In the genomic region with DNA sequence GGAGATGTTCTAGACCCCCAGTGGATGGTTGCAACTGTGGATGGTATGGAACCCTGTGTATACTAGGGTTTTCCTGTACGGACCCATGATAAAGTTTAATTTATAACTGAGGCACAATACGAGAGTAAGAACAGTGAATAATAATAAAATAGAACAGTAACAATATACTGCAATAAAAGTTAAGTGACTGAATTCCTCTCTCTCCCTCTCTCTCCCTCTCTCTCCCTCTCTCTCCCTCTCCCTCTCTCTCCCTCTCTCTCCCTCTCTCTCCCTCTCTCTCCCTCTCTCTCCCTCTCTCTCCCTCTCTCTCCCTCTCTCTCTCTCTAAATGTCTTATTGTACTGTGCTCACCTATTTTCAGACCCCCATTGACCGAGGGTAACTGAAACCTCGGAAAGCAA, we compare ENCODE assay signal across 3 cellular contexts.
A peak's percentile ranks its signal among the peaks of the same experiment; 100 is the strongest.
TF ChIP-seq lines count a peak whose summit lies in the region.

No MANE protein-coding gene starts in this region.

TF ChIP-seq in HepG2, 621 proteins besides CTCF, POLR2A, EP300 and RAD21:
- TF ChIP-seq HNRNPK (IDR thresholded peaks at IDR 0.05; ENCODE audit: low read depth, low read length, poor library complexity, severe bottlenecking) (peak; percentile 78), JDP2 (CRISPR knock-in tag; IDR thresholded peaks at IDR 0.05; ENCODE audit: borderline replicate concordance) (no peak)

TF ChIP-seq in HEK293, 187 proteins besides CTCF, POLR2A, EP300 and RAD21:
- TF ChIP-seq, protein P1, sequence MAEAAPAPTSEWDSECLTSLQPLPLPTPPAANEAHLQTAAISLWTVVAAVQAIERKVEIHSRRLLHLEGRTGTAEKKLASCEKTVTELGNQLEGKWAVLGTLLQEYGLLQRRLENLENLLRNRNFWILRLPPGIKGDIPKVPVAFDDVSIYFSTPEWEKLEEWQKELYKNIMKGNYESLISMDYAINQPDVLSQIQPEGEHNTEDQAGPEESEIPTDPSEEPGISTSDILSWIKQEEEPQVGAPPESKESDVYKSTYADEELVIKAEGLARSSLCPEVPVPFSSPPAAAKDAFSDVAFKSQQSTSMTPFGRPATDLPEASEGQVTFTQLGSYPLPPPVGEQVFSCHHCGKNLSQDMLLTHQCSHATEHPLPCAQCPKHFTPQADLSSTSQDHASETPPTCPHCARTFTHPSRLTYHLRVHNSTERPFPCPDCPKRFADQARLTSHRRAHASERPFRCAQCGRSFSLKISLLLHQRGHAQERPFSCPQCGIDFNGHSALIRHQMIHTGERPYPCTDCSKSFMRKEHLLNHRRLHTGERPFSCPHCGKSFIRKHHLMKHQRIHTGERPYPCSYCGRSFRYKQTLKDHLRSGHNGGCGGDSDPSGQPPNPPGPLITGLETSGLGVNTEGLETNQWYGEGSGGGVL (tag by site-specific recombination; IDR thresholded peaks at IDR 0.05): peak; percentile 39; the same call in 1 of the 2 replicates
- TF ChIP-seq ZNF585B (tag by site-specific recombination; IDR thresholded peaks at IDR 0.05): no peak
- peak; percentile 74; the same call in 1 of the 2 replicates for TF ChIP-seq ZNF169 (tag by site-specific recombination; IDR thresholded peaks at IDR 0.05)
TF ChIP-seq in HEK293: peak in this region for 2.

TF ChIP-seq in IMR-90, 13 proteins besides CTCF, POLR2A, EP300 and RAD21:
- TF ChIP-seq CEBPB (IDR thresholded peaks at IDR 0.05; ENCODE audit: low read depth, low read length): no peak
- TF ChIP-seq SMC3 (IDR thresholded peaks at IDR 0.05; ENCODE audit: low read depth, low read length): no peak
- TF ChIP-seq MXI1 (IDR thresholded peaks at IDR 0.05; ENCODE audit: borderline replicate concordance, low read depth, low read length): no peak
- TF ChIP-seq RCOR1 (IDR thresholded peaks at IDR 0.05; ENCODE audit: insufficient replicate concordance, low read length): no peak
- no peak for TF ChIP-seq MAZ (IDR thresholded peaks at IDR 0.05; ENCODE audit: borderline replicate concordance, low read depth, low read length)
- no peak for TF ChIP-seq FOS (IDR thresholded peaks at IDR 0.05; ENCODE audit: low read depth, low read length)
- TF ChIP-seq MAFK (IDR thresholded peaks at IDR 0.05; ENCODE audit: low read depth, low read length): no peak
- TF ChIP-seq NFE2L2 (IDR thresholded peaks at IDR 0.05; ENCODE audit: low read depth, low read length): no peak
- TF ChIP-seq RFX5 (IDR thresholded peaks at IDR 0.05; ENCODE audit: low read depth, low read length): no peak
- TF ChIP-seq, protein P2, sequence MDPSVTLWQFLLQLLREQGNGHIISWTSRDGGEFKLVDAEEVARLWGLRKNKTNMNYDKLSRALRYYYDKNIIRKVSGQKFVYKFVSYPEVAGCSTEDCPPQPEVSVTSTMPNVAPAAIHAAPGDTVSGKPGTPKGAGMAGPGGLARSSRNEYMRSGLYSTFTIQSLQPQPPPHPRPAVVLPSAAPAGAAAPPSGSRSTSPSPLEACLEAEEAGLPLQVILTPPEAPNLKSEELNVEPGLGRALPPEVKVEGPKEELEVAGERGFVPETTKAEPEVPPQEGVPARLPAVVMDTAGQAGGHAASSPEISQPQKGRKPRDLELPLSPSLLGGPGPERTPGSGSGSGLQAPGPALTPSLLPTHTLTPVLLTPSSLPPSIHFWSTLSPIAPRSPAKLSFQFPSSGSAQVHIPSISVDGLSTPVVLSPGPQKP (IDR thresholded peaks at IDR 0.05; ENCODE audit: borderline replicate concordance, low read depth, low read length): no peak
- TF ChIP-seq, protein P3, sequence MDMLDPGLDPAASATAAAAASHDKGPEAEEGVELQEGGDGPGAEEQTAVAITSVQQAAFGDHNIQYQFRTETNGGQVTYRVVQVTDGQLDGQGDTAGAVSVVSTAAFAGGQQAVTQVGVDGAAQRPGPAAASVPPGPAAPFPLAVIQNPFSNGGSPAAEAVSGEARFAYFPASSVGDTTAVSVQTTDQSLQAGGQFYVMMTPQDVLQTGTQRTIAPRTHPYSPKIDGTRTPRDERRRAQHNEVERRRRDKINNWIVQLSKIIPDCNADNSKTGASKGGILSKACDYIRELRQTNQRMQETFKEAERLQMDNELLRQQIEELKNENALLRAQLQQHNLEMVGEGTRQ (IDR thresholded peaks at IDR 0.05; ENCODE audit: low read depth, low read length): no peak
- TF ChIP-seq BHLHE40 (IDR thresholded peaks at IDR 0.05; ENCODE audit: low read depth, low read length): no peak
- TF ChIP-seq CHD1 (IDR thresholded peaks at IDR 0.05; ENCODE audit: low read depth, low read length): no peak
TF ChIP-seq in IMR-90: peak in this region for 0.
